Comparison of ENCODE assay signal across 8 cellular contexts in the genomic region with DNA sequence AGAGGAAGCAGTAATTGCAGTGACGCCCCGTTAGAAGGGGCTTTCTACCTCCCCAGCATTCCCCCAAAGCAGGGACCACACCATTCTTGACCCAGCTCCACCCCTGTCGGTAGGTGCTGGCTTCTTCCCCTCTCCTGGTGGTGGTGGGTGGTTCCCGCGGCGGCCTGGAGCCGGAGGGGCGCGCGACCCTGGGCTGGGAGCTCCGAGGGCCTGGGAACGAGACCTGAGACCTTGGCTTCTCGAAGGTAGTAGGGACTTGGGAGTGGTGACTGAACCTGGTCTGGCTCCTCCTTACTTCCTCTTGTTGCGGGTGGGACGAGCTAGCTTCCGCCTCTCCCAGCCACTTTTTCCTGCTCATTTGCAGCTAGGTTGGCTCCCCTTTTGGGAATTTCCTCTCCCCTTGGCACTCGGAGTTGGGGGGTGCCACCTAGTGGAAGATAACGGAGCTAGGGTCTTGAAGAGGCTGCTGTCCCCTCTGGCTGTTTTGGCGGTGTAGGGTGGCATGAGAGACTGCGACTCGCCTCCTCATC. TPM values are rescaled to one million over a fixed set of nuclear protein-coding genes. Genes with fewer than 3 reads are reported as not detected.
DNase-seq lines count a peak whose midpoint lies in the region; ATAC-seq and TF ChIP-seq lines count a peak whose summit lies in the region.

No MANE protein-coding gene starts in this region.

- DNase-seq in BE2C = peak; percentile 76
- DNase-seq in M059J (ENCODE audit: low read depth) = peak; percentile 72
- DNase-seq in SKM-1 treated with dmso at 0.1 percent for 144 hours (lab: John Stamatoyannopoulos, UW; ENCODE audit: unreplicated experiment) = peak; percentile 41
- DNase-seq in cardiac fibroblast (ENCODE audit: low read depth in 2 of 2) = peak; percentile 58 to 66
- DNase-seq in gastrocnemius medialis = peak; percentile 28 to 52

- intact Hi-C loops in gastrocnemius medialis (cut with DNase I; ENCODE audit: low total_unique reads) = loop anchor here (2.0 to 5.0 kb wide), 2 partner anchors 21 to 133 kb away; partner anchors contain the start of gene SLC25A39

- TF ChIP-seq CTCF in BE2C (IDR thresholded peaks at IDR 0.05; ENCODE audit: low read depth, low read length) (peak; percentile 72), cardiac fibroblast (IDR thresholded peaks at IDR 0.05; ENCODE audit: low read depth, low read length) (peak; percentile 39), gastrocnemius medialis (IDR thresholded peaks at IDR 0.05 in 4 of 5, conservative IDR thresholded peaks at IDR 0.05 in 1 of 5) (peak in 3 of 5 experiments; percentile 24 to 64 (median 37))

- H3K9ac ChIP-seq in iPS-20b (ENCODE audit: low read depth, low read length) = peak overlapping the region; percentile 80

- peak in 1 of 2 donors; percentile 4 for TF ChIP-seq POLR2A in gastrocnemius medialis (IDR thresholded peaks at IDR 0.05)

- H3K36me3 ChIP-seq in BE2C (no peaks in the 10 kb centered on the region), iPS-20b (ENCODE audit: insufficient read depth, low read depth, low read length) (no peaks in the 10 kb centered on the region), gastrocnemius medialis (peaks cover 0 to 9% of the 10 kb centered on the region in 2 donors)

- ATAC-seq in GM18909 (IDR thresholded peaks at IDR 0.05; ENCODE audit: poor library complexity, unreplicated experiment) (peak; percentile 15), gastrocnemius medialis (peak; percentile 17 to 25), HG03520 (IDR thresholded peaks at IDR 0.05; ENCODE audit: unreplicated experiment) (no peak)

- H3K4me1 ChIP-seq in BE2C = no peaks in the 10 kb centered on the region
- 0 out of 2 replicates have a peak, but pooled peaks cover 5% of the 10 kb centered on the region for H3K4me1 ChIP-seq in iPS-20b (ENCODE audit: insufficient read depth, low read length)
- H3K4me1 ChIP-seq in gastrocnemius medialis = peaks cover 7 to 8% of the 10 kb centered on the region in 2 donors

- H3K9me3 ChIP-seq in BE2C = no peaks in the 10 kb centered on the region
- no peaks in the 10 kb centered on the region for H3K9me3 ChIP-seq in iPS-20b (ENCODE audit: insufficient read depth, low read depth, low read length)
- no peaks in the 10 kb centered on the region for H3K9me3 ChIP-seq in gastrocnemius medialis

- H3K4me3 ChIP-seq in BE2C (ENCODE audit: low read depth, low read length) (peak overlapping the region; percentile 83), cardiac fibroblast (replicated peaks in 1 of 2; ENCODE audit: low read depth in 2 of 2, low read length in 2 of 2) (peak overlapping the region; percentile 96 to 97), iPS-20b (ENCODE audit: low read length) (peak overlapping the region; percentile 92), gastrocnemius medialis (peak overlapping the region; percentile 73 to 87 (median 78))

- in situ Hi-C loops in gastrocnemius medialis (cut with MboI; ENCODE audit: low sequenced_read_pairs in 4 of 4) = no loop called here

- H3K27ac ChIP-seq in iPS-20b (ENCODE audit: low read length) (no peak overlapping the region), gastrocnemius medialis (peak overlapping the region; percentile 83 to 93 (median 84))

- H3K27me3 ChIP-seq in BE2C (no peaks in the 10 kb centered on the region), iPS-20b (ENCODE audit: insufficient read depth, low read length) (peaks cover 14% of the 10 kb centered on the region), gastrocnemius medialis (no peaks in the 10 kb centered on the region)

RNA-seq across cellular contexts. Expression of gene GRN, which starts 0.5 kb away (rescaled TPM):
- polyA plus RNA-seq in BE2C (2012; ENCODE audit: insufficient read depth, insufficient read length, low read depth) = 398 TPM
- total RNA-seq in M059J (2014; rRNA removed; shearing (Covaris generic)) = 284 and 317 TPM in 2 replicates
- total RNA-seq in gastrocnemius medialis = 100 to 1,000 TPM in 2 of 4 donors, 10 to 100 TPM in 2; 64.2 to 111 (median 87.1) TPM

RNA-seq across cellular contexts. Expression of gene FAM171A2, which starts 18.1 kb away (rescaled TPM):
- 44.8 TPM for polyA plus RNA-seq in BE2C (2012; ENCODE audit: insufficient read depth, insufficient read length, low read depth)
- total RNA-seq in M059J (2014; rRNA removed; shearing (Covaris generic)) = 1.4 and 5.2 TPM in 2 replicates
- under 1 TPM in 3 of 4 donors, not detected in 1; 0.10 to 0.47 (median 0.23) TPM for total RNA-seq in gastrocnemius medialis

RNA-seq across cellular contexts. Expression of gene SLC25A39, which starts 20.9 kb away (rescaled TPM):
- polyA plus RNA-seq in BE2C (2012; ENCODE audit: insufficient read depth, insufficient read length, low read depth) = 920 TPM
- total RNA-seq in M059J (2014; rRNA removed; shearing (Covaris generic)) = 111 and 138 TPM in 2 replicates
- total RNA-seq in gastrocnemius medialis = 10 to 100 TPM; 36.7 to 44.2 (median 38.4) TPM

RNA-seq across cellular contexts. Expression of gene RUNDC3A, which starts 37.2 kb away (rescaled TPM):
- polyA plus RNA-seq in BE2C (2012; ENCODE audit: insufficient read depth, insufficient read length, low read depth) = 386 TPM
- 0.12 TPM in 1 of 2 replicates, not detected in the other for total RNA-seq in M059J (2014; rRNA removed; shearing (Covaris generic))
- total RNA-seq in gastrocnemius medialis = not detected

RNA-seq across cellular contexts. Expression of gene ITGA2B, which starts 43.9 kb away (rescaled TPM):
- 1.6 TPM for polyA plus RNA-seq in BE2C (2012; ENCODE audit: insufficient read depth, insufficient read length, low read depth)
- 0.07 and 0.25 TPM in 2 replicates for total RNA-seq in M059J (2014; rRNA removed; shearing (Covaris generic))
- under 1 TPM in 1 of 4 donors, not detected in 3; 0.33 TPM for total RNA-seq in gastrocnemius medialis
